Comparison of ENCODE assay signal across 23 cellular contexts in the genomic region with DNA sequence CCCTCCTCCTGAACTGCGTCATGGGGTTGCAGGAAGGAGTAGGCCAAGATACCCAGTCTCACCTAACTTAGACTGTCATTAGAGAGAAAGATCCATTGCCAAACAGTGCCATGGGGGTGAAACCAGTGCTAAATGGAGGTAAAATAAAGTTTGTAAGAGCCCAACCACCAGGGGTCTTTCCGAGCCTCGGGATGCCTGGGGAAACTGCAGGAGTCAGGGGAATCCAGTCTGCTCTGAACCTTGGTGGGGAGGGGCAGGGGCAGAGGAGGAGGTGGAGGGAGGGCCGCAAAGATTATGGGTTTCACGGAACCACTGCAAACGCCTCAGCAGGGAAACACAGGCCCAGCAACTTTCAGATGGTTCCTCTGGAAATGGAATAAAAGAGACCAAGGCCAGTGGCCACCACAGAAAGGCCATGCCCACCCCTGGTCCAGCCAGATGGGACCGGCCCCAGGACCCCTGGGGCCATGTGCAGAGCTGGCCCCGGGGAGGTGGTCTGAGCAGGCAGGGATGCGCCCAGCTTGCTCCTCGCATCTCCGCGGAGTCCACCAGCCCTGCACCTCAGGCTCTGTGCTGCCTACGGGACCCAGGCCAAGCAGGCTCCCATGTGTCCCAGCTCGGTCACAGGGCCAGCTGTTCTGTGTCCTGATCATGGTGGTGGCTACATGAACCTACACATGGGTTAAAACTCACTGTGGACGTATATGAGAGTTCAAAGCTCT. TPM values are rescaled to one million over a fixed set of nuclear protein-coding genes. Genes with fewer than 3 reads are reported as not detected.
A peak's percentile ranks its signal among the peaks of the same experiment; 100 is the strongest.
DNase-seq lines count a peak whose midpoint lies in the region; ATAC-seq and TF ChIP-seq lines count a peak whose summit lies in the region.
"Had no signal": no experiment of that assay in that cellular context is flagged by ENCODE, and none has a peak within 500 bp of the region (broad histone marks: within the 10 kb centered on the region; RNA-seq: fewer than 3 reads in every experiment).

No MANE protein-coding gene starts in this region.

- H3K36me3 ChIP-seq in BLaER1 (no peaks in the 10 kb centered on the region; the same call in 1 of the 2 replicates), H7 (replicated peaks; ENCODE audit: control insufficient read depth, insufficient read depth, low read length) (no peaks in the 10 kb centered on the region), osteoblast (ENCODE audit: insufficient read depth, low read length) (no peaks in the 10 kb centered on the region), psoas muscle (ENCODE audit: insufficient read depth in 1 of 2, low read depth in 1 of 2) (no peaks in the 10 kb centered on the region)
- no peaks in the 10 kb centered on the region for H3K36me3 ChIP-seq in naive thymus-derived CD4-positive, alpha-beta T cell (ENCODE audit: control insufficient read depth in 2 of 3, insufficient read depth in 3 of 3, low read length in 3 of 3)
- H3K36me3 ChIP-seq: HAP-1, MG63 had no signal

- no peaks in the 10 kb centered on the region for H3K79me2 ChIP-seq in osteoblast (ENCODE audit: insufficient read depth, low read length)

- H4K20me1 ChIP-seq in BLaER1 (no peaks in the 10 kb centered on the region), osteoblast (ENCODE audit: insufficient read depth, low read length) (no peaks in the 10 kb centered on the region)

- intact Hi-C loops in naive thymus-derived CD4-positive, alpha-beta T cell (cut with micrococcal nuclease) = no loop called here
- intact Hi-C loops in psoas muscle (cut with DNase I) = no loop called here

- DNase-seq in H7 (peak; percentile 75), islet precursor cell (peak; percentile 44), osteoblast (ENCODE audit: insufficient read length, low spot score, missing footprints) (peak; percentile 43), psoas muscle (no peak), COLO829 (ENCODE audit: low spot score) (no peak)
- DNase-seq in naive thymus-derived CD4-positive, alpha-beta T cell = no peak
- DNase-seq: COR-L47, DMS153, GDM1, Kasumi-1, MG63, NCI-H1092, NCI-H1436 treated with DMSO at 0.1 percent for 48 hours, NCI-H2029, NCI-H345, NCI-H524 treated with DMSO at 0.1 percent for 48 hours, PC-3, RPMI8226, SIG-M5 had no signal

- H3K4me2 ChIP-seq in BLaER1 = peak overlapping the region; percentile 80
- no peak overlapping the region for H3K4me2 ChIP-seq in osteoblast (ENCODE audit: insufficient read depth, low read length)

- H3K4me3 ChIP-seq in BLaER1 (no peak overlapping the region), H7 (ENCODE audit: insufficient read depth, low read depth, low read length) (no peak overlapping the region), osteoblast (ENCODE audit: insufficient read depth, low read length) (no peak overlapping the region), psoas muscle (no peak overlapping the region)
- no peak overlapping the region for H3K4me3 ChIP-seq in naive thymus-derived CD4-positive, alpha-beta T cell (ENCODE audit: low read length)
- H3K4me3 ChIP-seq: HAP-1, MG63 had no signal

- TF ChIP-seq CTCF in osteoblast (IDR thresholded peaks at IDR 0.05; ENCODE audit: extremely low read depth, low read depth, low read length) (no peak), psoas muscle (IDR thresholded peaks at IDR 0.05) (no peak)

- CTCF ChIA-PET in naive thymus-derived CD4-positive, alpha-beta T cell (lab: Charles Lee) = interaction anchor here (0.8 to 4.2 kb wide), 2 partner anchors 13 kb away, joined by 4 to 22 read pairs; no protein-coding TSS in a partner anchor

- H2AFZ ChIP-seq in osteoblast (ENCODE audit: low read length) = no peak overlapping the region

- POLR2A ChIA-PET in naive thymus-derived CD4-positive, alpha-beta T cell (lab: Charles Lee) = interaction anchor here (0.6 to 1.0 kb wide), 2 partner anchors 11 to 24 kb away, joined by 3 read pairs; no protein-coding TSS in a partner anchor

- peaks cover 0 to 6% (median 0%) of the 10 kb centered on the region in 5 donors for H3K36me3 Mint-ChIP-seq in naive thymus-derived CD4-positive, alpha-beta T cell
- H3K36me3 Mint-ChIP-seq: CD14-positive monocyte had no signal

- no peak overlapping the region for H3K4me3 Mint-ChIP-seq in naive thymus-derived CD4-positive, alpha-beta T cell
- H3K4me3 Mint-ChIP-seq: CD14-positive monocyte had no signal

- H3K4me1 ChIP-seq in BLaER1 (peaks cover 47% of the 10 kb centered on the region), osteoblast (ENCODE audit: insufficient read depth, low read length) (no peaks in the 10 kb centered on the region), psoas muscle (no peaks in the 10 kb centered on the region)
- H3K4me1 ChIP-seq in naive thymus-derived CD4-positive, alpha-beta T cell (ENCODE audit: control insufficient read depth in 2 of 2, insufficient read depth in 2 of 2, low read length in 2 of 2) = peaks cover 0 to 8% of the 10 kb centered on the region in 2 donors
- H3K4me1 ChIP-seq: HAP-1 had no signal

- H3K27me3 Mint-ChIP-seq in naive thymus-derived CD4-positive, alpha-beta T cell = peaks cover 0 to 56% (median 9%) of the 10 kb centered on the region in 5 donors

- H3K27me3 ChIP-seq in BLaER1 (peaks cover 17% of the 10 kb centered on the region), H7 (ENCODE audit: control insufficient read depth, insufficient read depth, low read length) (no peaks in the 10 kb centered on the region), osteoblast (ENCODE audit: insufficient read depth, low read length) (peaks cover 38% of the 10 kb centered on the region), psoas muscle (ENCODE audit: insufficient read depth in 3 of 3, low read length in 2 of 3) (peaks cover 0 to 25% (median 0%) of the 10 kb centered on the region in 3 donors)
- H3K27me3 ChIP-seq in naive thymus-derived CD4-positive, alpha-beta T cell (ENCODE audit: control insufficient read depth in 2 of 2, insufficient read depth in 2 of 2, low read length in 2 of 2) = no peaks in the 10 kb centered on the region

- peaks cover 0 to 5% (median 0%) of the 10 kb centered on the region in 11 donors for H3K9me3 Mint-ChIP-seq in naive thymus-derived CD4-positive, alpha-beta T cell

- 88 to 93% (median 89%) methylated on average over 15 of the region's 15 CpGs for WGBS in psoas muscle, 3 donors

- ATAC-seq in naive thymus-derived CD4-positive, alpha-beta T cell = no peak
- ATAC-seq in psoas muscle = no peak
- ATAC-seq: PC-3 had no signal

- peak overlapping the region in 1 of 9 donors; percentile 36 for H3K27ac Mint-ChIP-seq in naive thymus-derived CD4-positive, alpha-beta T cell

- no peak overlapping the region for H3K9ac ChIP-seq in BLaER1

- H3K27ac ChIP-seq in BLaER1 (peak overlapping the region; percentile 20; the same call in 1 of the 2 replicates), osteoblast (ENCODE audit: low read depth, low read length) (no peak overlapping the region), psoas muscle (no peak overlapping the region)
- no peak overlapping the region for H3K27ac ChIP-seq in naive thymus-derived CD4-positive, alpha-beta T cell (ENCODE audit: low read depth, low read length)

- peaks cover 2 to 36% (median 11%) of the 10 kb centered on the region in 7 donors for H3K4me1 Mint-ChIP-seq in naive thymus-derived CD4-positive, alpha-beta T cell

- H3K9me3 ChIP-seq in BLaER1 (peaks cover 21% of the 10 kb centered on the region), osteoblast (ENCODE audit: low read depth, low read length) (no peaks in the 10 kb centered on the region), psoas muscle (no peaks in the 10 kb centered on the region)
- H3K9me3 ChIP-seq in naive thymus-derived CD4-positive, alpha-beta T cell (ENCODE audit: control insufficient read depth in 2 of 3, low read length in 3 of 3) = no peaks in the 10 kb centered on the region

RNA-seq across cellular contexts. Expression of a gene that starts 19.8 kb away (rescaled TPM):
- total RNA-seq in H7 (2014; rRNA removed; shearing (Covaris generic)) = not detected in 2 replicates
- not detected in 2 replicates for total RNA-seq in osteoblast
- 1 to 10 TPM in 1 of 5 experiments, not detected in 4; 2.5 TPM for total RNA-seq in naive thymus-derived CD4-positive, alpha-beta T cell
- polyA plus RNA-seq in naive thymus-derived CD4-positive, alpha-beta T cell = not detected
- total RNA-seq in psoas muscle = not detected
- under 1 TPM; 0.04 to 0.21 (median 0.09) TPM for polyA plus RNA-seq in psoas muscle
- total RNA-seq: Daoy, PC-3 had no signal

RNA-seq across cellular contexts. Expression of a gene that starts 39.6 kb away (rescaled TPM):
- 0.21 and 0.81 TPM in 2 replicates for total RNA-seq in H7 (2014; rRNA removed; shearing (Covaris generic))
- total RNA-seq in osteoblast = not detected in 2 replicates
- total RNA-seq in naive thymus-derived CD4-positive, alpha-beta T cell = under 1 TPM in 4 of 5 experiments, not detected in 1; 0.07 to 0.24 (median 0.18) TPM
- polyA plus RNA-seq in naive thymus-derived CD4-positive, alpha-beta T cell = under 1 TPM; 0.24 to 0.27 TPM
- 1 to 10 TPM in 2 of 4 donors, under 1 TPM in 2; 0.38 to 1.5 (median 0.74) TPM for total RNA-seq in psoas muscle
- polyA plus RNA-seq in psoas muscle = under 1 TPM; 0.11 to 0.68 (median 0.26) TPM
- total RNA-seq: Daoy, PC-3 had no signal

RNA-seq across cellular contexts. Expression of a gene that starts 46.9 kb away (rescaled TPM):
- 0.87 and 1.7 TPM in 2 replicates for total RNA-seq in H7 (2014; rRNA removed; shearing (Covaris generic))
- not detected in 2 replicates for total RNA-seq in osteoblast
- total RNA-seq in naive thymus-derived CD4-positive, alpha-beta T cell = 1 to 10 TPM in 2 of 5 experiments, under 1 TPM in 3; 0.10 to 1.4 (median 0.46) TPM
- under 1 TPM; 0.20 to 0.89 TPM for polyA plus RNA-seq in naive thymus-derived CD4-positive, alpha-beta T cell
- under 1 TPM; 0.07 to 0.86 (median 0.23) TPM for total RNA-seq in psoas muscle
- polyA plus RNA-seq in psoas muscle = under 1 TPM; 0.09 to 0.16 (median 0.13) TPM

Comparison
In these comparisons a context has a peak if more than half of its experiments do, and no peak if none do; other contexts are left out.
1. DNase-seq: peak in H7 (single experiment), islet precursor cell (single experiment) and osteoblast (single experiment); none in naive thymus-derived CD4-positive, alpha-beta T cell (0 of 9), psoas muscle (0 of 2) and COLO829 (single experiment).